Comparison of ENCODE assay signal across 23 cellular contexts in the genomic region with DNA sequence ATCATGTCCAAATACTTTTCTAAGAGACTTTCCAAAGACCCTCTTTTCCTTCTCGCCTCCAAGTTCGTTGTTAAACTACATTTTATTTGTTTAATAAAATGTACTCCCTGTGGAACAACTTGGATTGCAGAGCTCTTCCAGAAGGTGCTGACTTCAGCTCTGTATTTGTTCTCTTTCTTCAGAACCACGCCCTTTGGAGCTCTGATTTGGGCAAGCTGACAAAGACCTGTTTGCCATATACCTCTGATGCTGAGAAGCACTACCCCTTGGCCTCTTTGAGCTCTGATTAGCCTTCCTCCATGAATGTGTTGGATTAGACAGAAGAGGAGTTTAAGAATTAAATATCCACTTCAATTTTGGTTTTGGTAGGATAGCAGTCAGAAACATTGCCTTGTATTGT.
"Had no signal": no experiment of that assay in that cellular context is flagged by ENCODE, and none has a peak within 500 bp of the region (broad histone marks: within the 10 kb centered on the region; RNA-seq: fewer than 3 reads in every experiment).

No MANE protein-coding gene starts in this region.

- H3K27me3 Mint-ChIP-seq: activated CD4-positive, alpha-beta memory T cell treated with anti-CD3 and anti-CD28 coated beads, Interleukin-2, amount 10 ng/mL, durations not matched to agents 7 days and 5 days; activated naive CD4-positive, alpha-beta T cell treated with anti-CD3 and anti-CD28 coated beads, Interleukin-2, amount 10 ng/mL, durations not matched to agents 7 days and 5 days; activated naive CD8-positive, alpha-beta T cell treated with anti-CD3 and anti-CD28 coated beads, Interleukin-2, amount 10 ng/mL, durations not matched to agents 7 days and 5 days; effector memory CD8-positive, alpha-beta T cell had no signal

- H3K36me3 ChIP-seq: brain microvascular endothelial cell, esophagus squamous epithelium had no signal

- H3K9me3 Mint-ChIP-seq: activated CD4-positive, alpha-beta memory T cell treated with anti-CD3 and anti-CD28 coated beads, Interleukin-2, amount 10 ng/mL, durations not matched to agents 7 days and 5 days; activated naive CD4-positive, alpha-beta T cell treated with anti-CD3 and anti-CD28 coated beads, Interleukin-2, amount 10 ng/mL, durations not matched to agents 7 days and 5 days; activated naive CD4-positive, alpha-beta T cell treated with anti-CD3 and anti-CD28 coated beads, Interleukin-2, amount 50 U/mL, for 72 hours; activated naive CD8-positive, alpha-beta T cell treated with anti-CD3 and anti-CD28 coated beads, Interleukin-2, amount 10 ng/mL, durations not matched to agents 7 days and 5 days; activated T-cell treated with anti-CD3 and anti-CD28 coated beads, Interleukin-2, amount 50 U/mL, for 24 hours; activated T-cell treated with anti-CD3 and anti-CD28 coated beads, Interleukin-2, amount 50 U/mL, for 72 hours; effector memory CD8-positive, alpha-beta T cell had no signal

- DNase-seq: activated CD4-positive, alpha-beta memory T cell treated with anti-CD3 and anti-CD28 coated beads, Interleukin-2, amount 10 ng/mL, durations not matched to agents 7 days and 5 days; activated CD4-positive, alpha-beta T cell treated with anti-CD3 and anti-CD28 coated beads for 48 hours; activated CD8-positive, alpha-beta memory T cell treated with anti-CD3 and anti-CD28 coated beads, Interleukin-2, amount 50 U/mL, for 48 hours; activated gamma-delta T cell; activated naive CD4-positive, alpha-beta T cell; activated naive CD4-positive, alpha-beta T cell treated with anti-CD3 and anti-CD28 coated beads, Interleukin-2, amount 10 ng/mL, durations not matched to agents 7 days and 5 days; activated naive CD8-positive, alpha-beta T cell treated with anti-CD3 and anti-CD28 coated beads, Interleukin-2, amount 10 ng/mL, durations not matched to agents 7 days and 5 days; activated T-cell treated with anti-CD3 and anti-CD28 coated beads for 4 hours; activated T-cell treated with anti-CD3 and anti-CD28 coated beads, Interleukin-2, amount 50 U/mL, for 24 hours; activated T-cell treated with anti-CD3 and anti-CD28 coated beads, Interleukin-2, amount 50 U/mL, for 72 hours; brain microvascular endothelial cell; caudate nucleus; cortex of kidney; dermis blood vessel endothelial cell; effector CD4-positive, alpha-beta T cell; effector memory CD8-positive, alpha-beta T cell; esophagus squamous epithelium; foreskin melanocyte; head of caudate nucleus; T-helper 2 cell had no signal

- H3K4me1 ChIP-seq: esophagus squamous epithelium had no signal

- H3K4me3 Mint-ChIP-seq: activated CD4-positive, alpha-beta memory T cell treated with anti-CD3 and anti-CD28 coated beads, Interleukin-2, amount 10 ng/mL, durations not matched to agents 7 days and 5 days; activated naive CD4-positive, alpha-beta T cell treated with anti-CD3 and anti-CD28 coated beads, Interleukin-2, amount 10 ng/mL, durations not matched to agents 7 days and 5 days; activated naive CD8-positive, alpha-beta T cell treated with anti-CD3 and anti-CD28 coated beads, Interleukin-2, amount 10 ng/mL, durations not matched to agents 7 days and 5 days; activated T-cell treated with anti-CD3 and anti-CD28 coated beads, Interleukin-2, amount 50 U/mL, for 24 hours; activated T-cell treated with anti-CD3 and anti-CD28 coated beads, Interleukin-2, amount 50 U/mL, for 72 hours; effector memory CD8-positive, alpha-beta T cell; WTC11 had no signal

- H3K4me3 ChIP-seq: esophagus squamous epithelium had no signal

- H3K4me1 Mint-ChIP-seq: activated CD4-positive, alpha-beta memory T cell treated with anti-CD3 and anti-CD28 coated beads, Interleukin-2, amount 10 ng/mL, durations not matched to agents 7 days and 5 days; activated naive CD4-positive, alpha-beta T cell treated with anti-CD3 and anti-CD28 coated beads, Interleukin-2, amount 10 ng/mL, durations not matched to agents 7 days and 5 days; activated naive CD8-positive, alpha-beta T cell treated with anti-CD3 and anti-CD28 coated beads, Interleukin-2, amount 10 ng/mL, durations not matched to agents 7 days and 5 days had no signal

- H3K36me3 Mint-ChIP-seq: activated naive CD4-positive, alpha-beta T cell treated with anti-CD3 and anti-CD28 coated beads, Interleukin-2, amount 10 ng/mL, durations not matched to agents 7 days and 5 days; activated naive CD4-positive, alpha-beta T cell treated with anti-CD3 and anti-CD28 coated beads, Interleukin-2, amount 50 U/mL, for 72 hours; activated naive CD8-positive, alpha-beta T cell treated with anti-CD3 and anti-CD28 coated beads, Interleukin-2, amount 10 ng/mL, durations not matched to agents 7 days and 5 days; WTC11 had no signal

- H3K27ac Mint-ChIP-seq: activated CD4-positive, alpha-beta memory T cell treated with anti-CD3 and anti-CD28 coated beads, Interleukin-2, amount 10 ng/mL, durations not matched to agents 7 days and 5 days; activated naive CD4-positive, alpha-beta T cell treated with anti-CD3 and anti-CD28 coated beads, Interleukin-2, amount 10 ng/mL, durations not matched to agents 7 days and 5 days; activated naive CD4-positive, alpha-beta T cell treated with anti-CD3 and anti-CD28 coated beads, Interleukin-2, amount 50 U/mL, for 72 hours; activated naive CD8-positive, alpha-beta T cell treated with anti-CD3 and anti-CD28 coated beads, Interleukin-2, amount 10 ng/mL, durations not matched to agents 7 days and 5 days; activated T-cell treated with anti-CD3 and anti-CD28 coated beads, Interleukin-2, amount 50 U/mL, for 24 hours; activated T-cell treated with anti-CD3 and anti-CD28 coated beads, Interleukin-2, amount 50 U/mL, for 72 hours; effector memory CD8-positive, alpha-beta T cell; WTC11 had no signal

- H3K9me3 ChIP-seq: esophagus squamous epithelium had no signal

- H3K27ac ChIP-seq: brain microvascular endothelial cell, epithelial cell of prostate, esophagus squamous epithelium had no signal

- H3K27me3 ChIP-seq: brain microvascular endothelial cell, esophagus squamous epithelium had no signal
